In genomic region chr2:112646102-112646719, GRCh38 we compare ENCODE assay signal across 8 cellular contexts. TPM values are rescaled to one million over a fixed set of nuclear protein-coding genes. Genes with fewer than 3 reads are reported as not detected.
DNase-seq lines count a peak whose midpoint lies in the region; ATAC-seq and TF ChIP-seq lines count a peak whose summit lies in the region.

No MANE protein-coding gene starts in this region.

- peak overlapping the region; percentile 83 for H3K4me3 ChIP-seq in colonic mucosa

- peaks cover 12% of the 10 kb centered on the region for H3K36me3 Mint-ChIP-seq in mesothelial cell of epicardium

- H3K9me3 Mint-ChIP-seq in mesothelial cell of epicardium, result no peaks in the 10 kb centered on the region

- H3K9me3 ChIP-seq in colonic mucosa, result no peaks in the 10 kb centered on the region

- H3K36me3 ChIP-seq in colonic mucosa, result peaks cover 4% of the 10 kb centered on the region

- H3K27me3 Mint-ChIP-seq in mesothelial cell of epicardium (ENCODE audit: low read depth), result peaks cover 14% of the 10 kb centered on the region

- TF ChIP-seq CTCF in colonic mucosa (IDR thresholded peaks at IDR 0.05) (no peak), mesothelial cell of epicardium (IDR thresholded peaks at IDR 0.05; ENCODE audit: unreplicated experiment) (no peak)

- peaks cover 6% of the 10 kb centered on the region for H3K4me1 ChIP-seq in colonic mucosa

- peak; percentile 30 for ATAC-seq in GM19035 (IDR thresholded peaks at IDR 0.05; ENCODE audit: unreplicated experiment)
- ATAC-seq in HG03432 (IDR thresholded peaks at IDR 0.05; ENCODE audit: unreplicated experiment), result peak; percentile 23

- peaks cover 35% of the 10 kb centered on the region for H3K4me1 Mint-ChIP-seq in mesothelial cell of epicardium

- H3K9ac ChIP-seq in colonic mucosa (ENCODE audit: low read depth in 2 of 2, low read length in 2 of 2), result peak overlapping the region; percentile 86 to 98

- H3K27ac ChIP-seq in colonic mucosa, result peak overlapping the region; percentile 97
- H3K27ac ChIP-seq in temporal lobe (ENCODE audit: low read depth, low read length), result peak overlapping the region; percentile 64

- no peaks in the 10 kb centered on the region for H3K27me3 ChIP-seq in colonic mucosa

- intact Hi-C loops in colonic mucosa (cut with DNase I), result no loop called here

- DNase-seq in Ammon's horn (ENCODE audit: low spot score), result peak; percentile 31
- DNase-seq in T follicular helper cell (ENCODE audit: low read depth), result peak; percentile 25
- DNase-seq in colonic mucosa, result peak; percentile 50
- DNase-seq in mesothelial cell of epicardium (ENCODE audit: low spot score in 2 of 2, unreplicated experiment in 2 of 2), result peak; percentile 35 to 68
- no peak for DNase-seq in amniotic stem cell (lab: John Stamatoyannopoulos, UW)

- peak overlapping the region; percentile 82 for H3K4me3 Mint-ChIP-seq in mesothelial cell of epicardium

- peak overlapping the region; percentile 84 for H3K27ac Mint-ChIP-seq in mesothelial cell of epicardium

RNA-seq across cellular contexts. Expression of gene SLC20A1, which starts 0.5 kb away (rescaled TPM):
- total RNA-seq in colonic mucosa, result 100 to 1,000 TPM in 1 of 2 donors, 10 to 100 TPM in 1; 50.9 to 119 TPM
- total RNA-seq in mesothelial cell of epicardium, result 41.6 to 46.9 TPM (median 46.3 TPM) in 3 replicates
- total RNA-seq in temporal lobe, result 31.5 TPM
